29 cellular contexts compared by ENCODE assay signal in the genomic region with DNA sequence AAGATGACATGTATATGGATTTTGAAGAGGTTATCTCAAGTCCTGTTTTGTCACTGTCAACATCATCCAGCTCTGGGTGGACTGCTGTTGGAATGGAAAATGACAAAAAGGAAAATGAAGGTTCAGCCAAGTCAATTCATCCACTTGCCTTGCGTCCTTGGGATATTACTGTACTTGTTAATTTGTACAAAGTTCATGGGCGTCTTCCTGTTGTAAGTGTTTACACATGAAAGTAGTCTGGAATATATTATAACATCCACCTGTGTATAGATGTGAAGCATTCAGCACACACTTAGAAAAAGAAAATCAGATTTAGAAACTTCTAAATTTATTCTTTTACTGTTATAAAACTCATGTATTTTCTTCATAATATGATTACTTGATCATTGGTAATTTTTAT.
"Had no signal": no experiment of that assay in that cellular context is flagged by ENCODE, and none has a peak within 500 bp of the region (broad histone marks: within the 10 kb centered on the region; RNA-seq: fewer than 3 reads in every experiment).

No MANE protein-coding gene starts in this region.

- H3K36me3 ChIP-seq: ovary, right atrium auricular region, uterus had no signal

- DNase-seq: hippocampal formation; kidney glomerular epithelial cell; left cardiac atrium; left lung; lower lobe of right lung; mammary epithelial cell; naive B cell; natural killer cell; nephron progenitor cell; occipital lobe; ovary; right lobe of liver; stimulated activated CD4-positive, alpha-beta T cell treated with anti-CD3 and anti-CD28 coated beads, Interleukin-12 subunit alpha, Interleukin-12 subunit beta, amount 100 ng/mL, for 4 hours; stimulated activated CD4-positive, alpha-beta T cell treated with anti-CD3 and anti-CD28 coated beads, Interleukin-15, amount 100 ng/mL, for 24 hours; stimulated activated CD4-positive, alpha-beta T cell treated with anti-CD3 and anti-CD28 coated beads, Interleukin-2, amount 100 ng/mL, for 24 hours; stimulated activated CD4-positive, alpha-beta T cell treated with anti-CD3 and anti-CD28 coated beads, Interleukin-4, amount 100 ng/mL, for 1 hour; stimulated activated naive B cell treated with anti-CD40 and anti-IgM and Interleukin-4, amounts not matched to agents 10 μg/mL and 1 μg/mL and 100 μg/mL, for 72 hours; stimulated activated naive CD8-positive, alpha-beta T cell treated with anti-CD3 and anti-CD28 coated beads, Interleukin-15, Interleukin-2, amounts not matched to agents 100 U/mL and 50 U/mL, for 24 hours; stomach; tibial artery; upper lobe of right lung; uterus had no signal

- H3K27me3 Mint-ChIP-seq: naive B cell; progenitor cell of endocrine pancreas; stimulated activated naive B cell treated with anti-CD40 and anti-IgM and Interleukin-4, amounts not matched to agents 10 μg/mL and 1 μg/mL and 100 μg/mL, for 72 hours had no signal

- ATAC-seq: left cardiac atrium; left lung; lower lobe of right lung; natural killer cell; right lobe of liver; stimulated activated naive B cell treated with anti-CD40 and anti-IgM and Interleukin-4, amounts not matched to agents 10 μg/mL and 1 μg/mL and 100 μg/mL, for 72 hours; stimulated activated naive CD8-positive, alpha-beta T cell treated with anti-CD3 and anti-CD28 coated beads, Interleukin-15, Interleukin-2, amounts not matched to agents 100 U/mL and 50 U/mL, for 24 hours; upper lobe of right lung had no signal

- H3K4me3 ChIP-seq: left lung, lower lobe of right lung, neural progenitor cell, ovary, right atrium auricular region, right lobe of liver, stomach, suprapubic skin, thoracic aorta, tibial artery, upper lobe of right lung, uterus had no signal

- H3K27ac Mint-ChIP-seq: naive B cell; nephron progenitor cell; neural progenitor cell; progenitor cell of endocrine pancreas; stimulated activated naive B cell treated with anti-CD40 and anti-IgM and Interleukin-4, amounts not matched to agents 10 μg/mL and 1 μg/mL and 100 μg/mL, for 72 hours had no signal

- H2AFZ ChIP-seq: neural progenitor cell had no signal

- H3K9me3 Mint-ChIP-seq: neural progenitor cell; stimulated activated naive B cell treated with anti-CD40 and anti-IgM and Interleukin-4, amounts not matched to agents 10 μg/mL and 1 μg/mL and 100 μg/mL, for 72 hours had no signal

- H3K4me3 Mint-ChIP-seq: naive B cell; natural killer cell; nephron progenitor cell; neural progenitor cell; stimulated activated naive B cell treated with anti-CD40 and anti-IgM and Interleukin-4, amounts not matched to agents 10 μg/mL and 1 μg/mL and 100 μg/mL, for 72 hours had no signal

- H3K27me3 ChIP-seq: left lung, neural progenitor cell, neutrophil, ovary, right atrium auricular region, right lobe of liver, stomach, suprapubic skin, tibial artery, upper lobe of right lung, uterus had no signal

- H3K4me2 ChIP-seq: neural progenitor cell had no signal

- FAIRE-seq: keratinocyte had no signal

- H3K9me3 ChIP-seq: left lung, lower lobe of right lung, neutrophil, ovary, right atrium auricular region, right lobe of liver, stomach, suprapubic skin, thoracic aorta, tibial artery, upper lobe of right lung, uterus had no signal

- H3K4me1 ChIP-seq: left lung, lower lobe of right lung, neural progenitor cell, right atrium auricular region, right lobe of liver, stomach, suprapubic skin, tibial artery, upper lobe of right lung, uterus had no signal

- H3K4me1 Mint-ChIP-seq: nephron progenitor cell, neural progenitor cell had no signal

- H3K27ac ChIP-seq: left lung, lower lobe of right lung, neural progenitor cell, neutrophil, ovary, right atrium auricular region, right lobe of liver, stomach, suprapubic skin, thoracic aorta, tibial artery, upper lobe of right lung, uterus had no signal
